23 cellular contexts compared by ENCODE assay signal in genomic region chr10:125097409-125098070, GRCh38.
A peak's percentile ranks its signal among the peaks of the same experiment; 100 is the strongest.
DNase-seq lines count a peak whose midpoint lies in the region; ATAC-seq, FAIRE-seq and TF ChIP-seq lines count a peak whose summit lies in the region.
"Had no signal": no experiment of that assay in that cellular context is flagged by ENCODE, and none has a peak within 500 bp of the region (broad histone marks: within the 10 kb centered on the region; RNA-seq: fewer than 3 reads in every experiment).

No MANE protein-coding gene starts in this region.

- peak; percentile 7 for FAIRE-seq in bronchial epithelial cell (lab: Jason Lieb, UNC)
- FAIRE-seq: GM19239, RCC 7860 had no signal

- ATAC-seq in upper lobe of right lung = no peak

- H3K27me3 Mint-ChIP-seq in Caco-2 (ENCODE audit: insufficient read depth, unreplicated experiment) = no peaks in the 10 kb centered on the region

- H3K27me3 ChIP-seq in bronchial epithelial cell (ENCODE audit: control insufficient read depth, insufficient read depth, low read length) = no peaks in the 10 kb centered on the region
- H3K27me3 ChIP-seq in upper lobe of right lung = no peaks in the 10 kb centered on the region
- H3K27me3 ChIP-seq in Caco-2 (replicated peaks; ENCODE audit: control insufficient read depth, insufficient read depth, low read length) = no peaks in the 10 kb centered on the region

- no peak overlapping the region for H3K4me3 Mint-ChIP-seq in Caco-2 (ENCODE audit: unreplicated experiment)

- H3K9me3 Mint-ChIP-seq in Caco-2 (ENCODE audit: unreplicated experiment) = no peaks in the 10 kb centered on the region

- TF ChIP-seq CTCF in bronchial epithelial cell (IDR thresholded peaks at IDR 0.05; ENCODE audit: insufficient read depth, low read length, severe bottlenecking) (no peak), upper lobe of right lung (IDR thresholded peaks at IDR 0.05) (no peak), GM10248 (IDR thresholded peaks at IDR 0.05; ENCODE audit: control extremely low read depth, extremely low read depth, low read depth, missing control alignments) (no peak), Caco-2 (IDR thresholded peaks at IDR 0.05; ENCODE audit: insufficient read depth in 1 of 2, low read depth in 1 of 2, low read length in 1 of 2, severe bottlenecking in 1 of 2, unreplicated experiment in 1 of 2) (no peak)

- intact Hi-C loops in upper lobe of right lung (cut with DNase I) = no loop called here
- intact Hi-C loops in Caco-2 (cut with micrococcal nuclease; ENCODE audit: unreplicated experiment) = no loop called here

- BruUV-seq in Caco-2 (replicated peaks; lab: Mats Ljungman, UMichigan) = no TSS peak

- H3K9me3 ChIP-seq in upper lobe of right lung = no peaks in the 10 kb centered on the region
- no peaks in the 10 kb centered on the region for H3K9me3 ChIP-seq in Caco-2
- H3K9me3 ChIP-seq: SK-N-SH had no signal

- peaks cover 18% of the 10 kb centered on the region for H3K4me1 ChIP-seq in upper lobe of right lung
- H3K4me1 ChIP-seq in Caco-2 = no peaks in the 10 kb centered on the region

- H3K4me3 ChIP-seq in bronchial epithelial cell (ENCODE audit: low read depth, low read length) (no peak overlapping the region), upper lobe of right lung (no peak overlapping the region), Caco-2 (ENCODE audit: low read depth, low read length) (no peak overlapping the region)

- no peaks in the 10 kb centered on the region for H3K4me1 Mint-ChIP-seq in Caco-2 (ENCODE audit: low read depth, unreplicated experiment)

- peaks cover 10% of the 10 kb centered on the region for H3K36me3 ChIP-seq in bronchial epithelial cell (ENCODE audit: control insufficient read depth, insufficient read depth, low read length)
- H3K36me3 ChIP-seq in upper lobe of right lung = no peaks in the 10 kb centered on the region
- no peaks in the 10 kb centered on the region; the same call in none of the 2 replicates for H3K36me3 ChIP-seq in Caco-2 (ENCODE audit: control insufficient read depth, insufficient read depth, low read length)

- CTCF ChIA-PET in GM10248 (lab: Yijun Ruan, JAX) (no interaction called here), Caco-2 (lab: Charles Lee) (no interaction called here)

- H3K27ac Mint-ChIP-seq in Caco-2 (ENCODE audit: unreplicated experiment) = no peak overlapping the region

- POLR2A ChIA-PET in GM10248 (lab: Yijun Ruan, JAX) = no interaction called here
- POLR2A ChIA-PET in Caco-2 (lab: Charles Lee) = no interaction called here

- DNase-seq in activated effector memory CD4-positive, alpha-beta T cell treated with anti-CD3 and anti-CD28 coated beads, Interleukin-2, amount 50 U/mL, for 16 hours = peak; percentile 49
- DNase-seq in activated effector memory CD4-positive, alpha-beta T cell treated with Interleukin-2 at 50 U/mL for 16 hours = no peak
- DNase-seq in bronchial epithelial cell (ENCODE audit: low read depth) = no peak
- DNase-seq in mesenteric fat pad (ENCODE audit: low spot score) = peak; percentile 74
- peak; percentile 33 for DNase-seq in upper lobe of right lung
- no peak for DNase-seq in GM10248 (ENCODE audit: extremely low spot score)
- DNase-seq in superior temporal gyrus (ENCODE audit: extremely low spot score) = no peak
- no peak for DNase-seq in Caco-2
- DNase-seq: AML-193; GDM1; GOT3; KBM-7; NCI-H1105 treated with DMSO at 0.1 percent for 48 hours; NCI-H1694; NCI-H510A; NCI-H748 treated with DMSO at 0.1 percent for 48 hours; NK-92 treated with Interleukin-12 subunit alpha and Interleukin-12 subunit beta, amount 100 ng/mL, for 24 hours; SHP77 treated with DMSO at 0.1 percent for 48 hours; SK-N-SH had no signal

- no peak overlapping the region for H3K27ac ChIP-seq in upper lobe of right lung
- H3K27ac ChIP-seq: 22Rv1, C4-2B had no signal

- peaks cover 44% of the 10 kb centered on the region for H3K36me3 Mint-ChIP-seq in Caco-2 (ENCODE audit: insufficient read depth, unreplicated experiment)

Comparison
In these comparisons a context has a peak if more than half of its experiments do, and no peak if none do; other contexts are left out.
1. DNase-seq: peak in activated effector memory CD4-positive, alpha-beta T cell treated with anti-CD3 and anti-CD28 coated beads, Interleukin-2, amount 50 U/mL, for 16 hours (single experiment), mesenteric fat pad (single experiment) and upper lobe of right lung (single experiment); none in activated effector memory CD4-positive, alpha-beta T cell treated with Interleukin-2 at 50 U/mL for 16 hours (single experiment), bronchial epithelial cell (single experiment), GM10248 (single experiment), superior temporal gyrus (single experiment) and Caco-2 (0 of 2).